In the genomic region with DNA sequence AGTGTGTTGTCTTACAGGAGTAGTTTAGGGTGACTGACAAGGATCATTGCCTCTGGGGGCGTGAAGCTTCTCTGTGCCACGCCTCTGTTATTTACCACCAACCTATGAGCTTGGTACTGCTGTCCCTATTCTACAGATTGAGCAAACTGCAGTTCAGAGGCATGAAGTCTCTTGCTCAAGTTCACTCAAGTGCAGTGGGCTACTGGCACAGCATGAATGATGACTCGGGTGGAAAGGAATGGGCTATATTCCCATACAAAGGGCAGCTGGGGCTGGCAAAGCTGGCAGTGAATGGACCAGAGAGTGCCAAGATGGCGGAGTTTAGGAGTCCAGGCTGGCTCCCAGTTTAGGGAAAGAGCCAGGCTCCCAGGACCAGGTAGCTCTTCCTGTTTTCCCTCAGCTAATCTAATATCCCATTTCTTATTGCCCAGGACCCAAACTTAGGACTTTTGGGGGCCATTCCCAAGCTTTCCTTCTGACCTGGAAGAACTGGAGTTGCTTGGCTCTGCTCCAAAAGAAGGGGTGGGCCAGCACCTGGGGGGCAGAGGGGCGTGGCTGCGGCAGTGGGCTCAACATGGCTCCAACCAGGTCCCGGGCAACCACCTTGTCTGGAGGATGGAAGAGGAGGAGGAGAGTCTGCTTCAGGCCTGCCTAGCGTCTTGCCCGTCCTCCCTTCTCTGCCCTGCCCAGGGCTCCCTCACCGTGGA, we compare ENCODE assay signal across 14 cellular contexts. TPM values are rescaled to one million over a fixed set of nuclear protein-coding genes. Genes with fewer than 3 reads are reported as not detected.
DNase-seq lines count a peak whose midpoint lies in the region; TF ChIP-seq lines count a peak whose summit lies in the region.
"Had no signal": no experiment of that assay in that cellular context is flagged by ENCODE, and none has a peak within 500 bp of the region (broad histone marks: within the 10 kb centered on the region; RNA-seq: fewer than 3 reads in every experiment).

No MANE protein-coding gene starts in this region.

- no peak overlapping the region for H2BK12ac ChIP-seq in trophoblast cell (ENCODE audit: low read length)

- H4K12ac ChIP-seq in trophoblast cell (ENCODE audit: low read depth, low read length), result no peak overlapping the region

- no peak overlapping the region for H3K4ac ChIP-seq in trophoblast cell (ENCODE audit: low read depth, low read length)

- H3K9me3 Mint-ChIP-seq in activated naive CD8-positive, alpha-beta T cell treated with anti-CD3 and anti-CD28 coated beads for 36 hours, result no peaks in the 10 kb centered on the region
- H3K9me3 Mint-ChIP-seq: activated CD8-positive, alpha-beta T cell treated with anti-CD3 and anti-CD28 coated beads for 36 hours; central memory CD8-positive, alpha-beta T cell; stimulated activated naive B cell treated with anti-CD40 and anti-IgM and Interleukin-4, amounts not matched to agents 10 μg/mL and 1 μg/mL and 100 μg/mL, for 72 hours had no signal

- no peak overlapping the region for H3K18ac ChIP-seq in trophoblast cell (ENCODE audit: low read length)

- TF ChIP-seq CTCF in RWPE1 (conservative IDR thresholded peaks at IDR 0.05; ENCODE audit: low read depth), result no peak
- TF ChIP-seq CTCF in fibroblast of lung (conservative IDR thresholded peaks at IDR 0.05 in 1 of 2, IDR thresholded peaks at IDR 0.05 in 1 of 2; ENCODE audit: low read depth in 1 of 2, low read length in 2 of 2), result no peak

- no peaks in the 10 kb centered on the region for H4K20me1 ChIP-seq in fibroblast of lung (ENCODE audit: control insufficient read depth, extremely low read depth, insufficient read depth, low read length)

- H3K4me1 ChIP-seq in fibroblast of lung (ENCODE audit: control insufficient read depth, extremely low read depth, insufficient read depth, low read length) (no peaks in the 10 kb centered on the region), trophoblast cell (ENCODE audit: control insufficient read depth in 1 of 2, insufficient read depth in 2 of 2, low read length in 2 of 2) (peaks cover 3 to 15% of the 10 kb centered on the region in 2 experiments)

- H3K27me3 Mint-ChIP-seq in activated naive CD8-positive, alpha-beta T cell treated with anti-CD3 and anti-CD28 coated beads for 36 hours, result peaks cover 11% of the 10 kb centered on the region
- H3K27me3 Mint-ChIP-seq: central memory CD8-positive, alpha-beta T cell had no signal

- peak overlapping the region; percentile 67 for H3K27ac ChIP-seq in RWPE1
- H3K27ac ChIP-seq in fibroblast of lung (ENCODE audit: insufficient read depth, low read length), result no peak overlapping the region
- H3K27ac ChIP-seq in trophoblast cell (ENCODE audit: low read depth, low read length), result no peak overlapping the region

- TF ChIP-seq POLR2A in erythroblast (IDR thresholded peaks at IDR 0.05; ENCODE audit: low read length), result no peak

- H3K79me1 ChIP-seq in trophoblast cell (ENCODE audit: low read length), result no peaks in the 10 kb centered on the region

- no peak overlapping the region for H2AK5ac ChIP-seq in trophoblast cell (ENCODE audit: low read length)

- H2AFZ ChIP-seq in fibroblast of lung (ENCODE audit: low read length), result no peak overlapping the region
- no peak overlapping the region for H2AFZ ChIP-seq in trophoblast cell (ENCODE audit: insufficient read depth, low read length, poor library complexity)

- CTCF ChIA-PET in RWPE1 (lab: Yijun Ruan, JAX), result interaction anchor here (1.2 kb wide), 1 partner anchor 13 kb away, joined by 5 read pairs; the partner anchor contains the start of gene PLK1

- H2BK5ac ChIP-seq in trophoblast cell (ENCODE audit: low read depth, low read length, poor library complexity), result no peak overlapping the region

- no peak overlapping the region for H2BK120ac ChIP-seq in trophoblast cell (ENCODE audit: insufficient read depth, low read length, poor library complexity)

- H3K9ac ChIP-seq in fibroblast of lung (ENCODE audit: insufficient read depth, low read length) (no peak overlapping the region), trophoblast cell (ENCODE audit: low read length) (no peak overlapping the region)

- H4K8ac ChIP-seq in trophoblast cell (ENCODE audit: low read depth, low read length), result no peak overlapping the region

- H4K91ac ChIP-seq in trophoblast cell (ENCODE audit: low read depth, low read length), result no peak overlapping the region

- no peak overlapping the region for H3K23ac ChIP-seq in trophoblast cell (ENCODE audit: low read length)

- no CpG with 5 or more reads among the region's 10 CpGs for WGBS in trophoblast cell (ENCODE audit: extremely low coverage, insufficient coverage, insufficient read length)

- H3K14ac ChIP-seq in trophoblast cell (ENCODE audit: low read length), result no peak overlapping the region

- H3K4me3 ChIP-seq in fibroblast of lung (replicated peaks in 1 of 4; ENCODE audit: control extremely low read depth in 1 of 4, insufficient read depth in 1 of 4, low read depth in 3 of 4, low read length in 4 of 4) (no peak overlapping the region), trophoblast cell (ENCODE audit: low read depth, low read length) (no peak overlapping the region)

- POLR2A ChIA-PET in RWPE1 (lab: Yijun Ruan, JAX; ENCODE audit: low non-redundant PET), result no interaction called here

- H3K4me2 ChIP-seq in fibroblast of lung (ENCODE audit: extremely low read depth, insufficient read depth, low read length) (no peak overlapping the region), trophoblast cell (ENCODE audit: low read length) (no peak overlapping the region)

- H3K4me3 Mint-ChIP-seq in activated naive CD8-positive, alpha-beta T cell treated with anti-CD3 and anti-CD28 coated beads for 36 hours, result no peak overlapping the region
- H3K4me3 Mint-ChIP-seq: activated CD8-positive, alpha-beta T cell treated with anti-CD3 and anti-CD28 coated beads for 36 hours; central memory CD8-positive, alpha-beta T cell; stimulated activated naive B cell treated with anti-CD40 and anti-IgM and Interleukin-4, amounts not matched to agents 10 μg/mL and 1 μg/mL and 100 μg/mL, for 72 hours had no signal

- H3K4me1 Mint-ChIP-seq in activated naive CD8-positive, alpha-beta T cell treated with anti-CD3 and anti-CD28 coated beads for 36 hours, result peaks cover 2% of the 10 kb centered on the region
- H3K4me1 Mint-ChIP-seq: central memory CD8-positive, alpha-beta T cell had no signal

- H3K36me3 Mint-ChIP-seq in activated naive CD8-positive, alpha-beta T cell treated with anti-CD3 and anti-CD28 coated beads for 36 hours, result peaks cover 30% of the 10 kb centered on the region

- no peak overlapping the region for H3K27ac Mint-ChIP-seq in activated naive CD8-positive, alpha-beta T cell treated with anti-CD3 and anti-CD28 coated beads for 36 hours
- H3K27ac Mint-ChIP-seq: activated CD8-positive, alpha-beta T cell treated with anti-CD3 and anti-CD28 coated beads for 36 hours; stimulated activated naive B cell treated with anti-CD40 and anti-IgM and Interleukin-4, amounts not matched to agents 10 μg/mL and 1 μg/mL and 100 μg/mL, for 72 hours had no signal

- peaks cover 2% of the 10 kb centered on the region for H3K79me2 ChIP-seq in fibroblast of lung (ENCODE audit: control insufficient read depth, insufficient read depth, low read length)
- no peaks in the 10 kb centered on the region for H3K79me2 ChIP-seq in trophoblast cell (ENCODE audit: control insufficient read depth, insufficient read depth, low read length, poor library complexity)

- no peaks in the 10 kb centered on the region for H3K27me3 ChIP-seq in fibroblast of lung (ENCODE audit: control insufficient read depth, insufficient read depth, low read length)
- H3K27me3 ChIP-seq in trophoblast cell (ENCODE audit: insufficient read depth, low read length), result no peaks in the 10 kb centered on the region

- H3K9me3 ChIP-seq in fibroblast of lung (ENCODE audit: control insufficient read depth, insufficient read depth, low read depth, low read length) (no peaks in the 10 kb centered on the region), trophoblast cell (ENCODE audit: insufficient read depth, low read depth, low read length) (no peaks in the 10 kb centered on the region)

- DNase-seq in A172 (ENCODE audit: low spot score) (peak; percentile 60), HCEC 1CT (peak; percentile 17), RWPE1 (ENCODE audit: low spot score) (peak; percentile 23), fibroblast of lung (ENCODE audit: low read depth in 2 of 2) (peak; percentile 13 to 34), germinal center (ENCODE audit: low spot score) (no peak), trophoblast cell (no peak), erythroblast (lab: John Stamatoyannopoulos, UW) (no peak)
- DNase-seq in activated naive CD8-positive, alpha-beta T cell treated with anti-CD3 and anti-CD28 coated beads for 36 hours, result no peak
- DNase-seq: activated CD8-positive, alpha-beta T cell treated with anti-CD3 and anti-CD28 coated beads for 36 hours; activated naive CD4-positive, alpha-beta T cell treated with Interleukin-2 at 50 U/mL for 16 hours; NCI-H2029 treated with DMSO at 0.1 percent for 48 hours; stimulated activated naive B cell treated with anti-CD40 and anti-IgM and Interleukin-4, amounts not matched to agents 10 μg/mL and 1 μg/mL and 100 μg/mL, for 72 hours had no signal

- peaks cover 25% of the 10 kb centered on the region for H3K36me3 ChIP-seq in fibroblast of lung (ENCODE audit: control insufficient read depth, insufficient read depth, low read length)
- peaks cover 55 to 56% of the 10 kb centered on the region in 2 experiments for H3K36me3 ChIP-seq in trophoblast cell (ENCODE audit: control insufficient read depth in 1 of 2, insufficient read depth in 2 of 2, low read length in 2 of 2)

RNA-seq across cellular contexts. Expression of gene PLK1, which starts 12.9 kb away (rescaled TPM):
- total RNA-seq in A172 (2014; rRNA removed; shearing (Covaris generic)), result 56.0 and 62.7 TPM in 2 replicates
- total RNA-seq in fibroblast of lung, result 0.77 and 6.3 TPM in 2 replicates
- 16.2 and 84.4 TPM in 2 replicates for polyA plus RNA-seq in fibroblast of lung
- polyA plus RNA-seq in fibroblast of lung (2012), result 12.8 and 67.6 TPM in 2 replicates
- 22.7 and 151 TPM in 2 replicates for polyA minus RNA-seq in fibroblast of lung (ENCODE audit: low replicate concordance)
- 62.6 and 68.6 TPM in 2 replicates for polyA plus RNA-seq in trophoblast cell (2013)
- total RNA-seq in activated naive CD8-positive, alpha-beta T cell treated with anti-CD3 and anti-CD28 coated beads for 36 hours, result 10 to 100 TPM; 96.5 to 97.8 TPM

RNA-seq across cellular contexts. Expression of gene ERN2, which starts 21.4 kb away (rescaled TPM):
- not detected in 2 replicates for total RNA-seq in A172 (2014; rRNA removed; shearing (Covaris generic))
- under 0.01 and 0.83 TPM in 2 replicates for total RNA-seq in fibroblast of lung
- 0.07 TPM in 1 of 2 replicates, not detected in the other for polyA plus RNA-seq in fibroblast of lung
- not detected in 2 replicates for polyA plus RNA-seq in fibroblast of lung (2012)
- polyA minus RNA-seq in fibroblast of lung (ENCODE audit: low replicate concordance), result not detected in 2 replicates
- polyA plus RNA-seq in trophoblast cell (2013), result 0.08 TPM in 1 of 2 replicates, not detected in the other
- total RNA-seq in activated naive CD8-positive, alpha-beta T cell treated with anti-CD3 and anti-CD28 coated beads for 36 hours, result not detected
- total RNA-seq: activated CD8-positive, alpha-beta T cell treated with anti-CD3 and anti-CD28 coated beads for 36 hours; T-helper 1 cell treated with Interleukin-12 subunit alpha and Interleukin-12 subunit beta and Interleukin-4 antibody, amounts not matched to agents 30 ng/mL and 1 ng/mL, for 36 hours had no signal

RNA-seq across cellular contexts. Expression of gene DCTN5, which starts 50.4 kb away (rescaled TPM):
- total RNA-seq in A172 (2014; rRNA removed; shearing (Covaris generic)), result 51.3 and 82.6 TPM in 2 replicates
- total RNA-seq in fibroblast of lung, result 28.8 and 39.6 TPM in 2 replicates
- polyA plus RNA-seq in fibroblast of lung, result 96.7 and 118 TPM in 2 replicates
- 46.6 and 64.5 TPM in 2 replicates for polyA plus RNA-seq in fibroblast of lung (2012)
- 76.8 and 129 TPM in 2 replicates for polyA minus RNA-seq in fibroblast of lung (ENCODE audit: low replicate concordance)
- 58.4 and 61.3 TPM in 2 replicates for polyA plus RNA-seq in trophoblast cell (2013)
- total RNA-seq in activated naive CD8-positive, alpha-beta T cell treated with anti-CD3 and anti-CD28 coated beads for 36 hours, result 10 to 100 TPM; 81.3 to 88.0 TPM

RNA-seq across cellular contexts. Expression of gene PALB2, which starts 50.5 kb away (rescaled TPM):
- total RNA-seq in A172 (2014; rRNA removed; shearing (Covaris generic)), result 15.0 and 20.1 TPM in 2 replicates
- 8.1 and 9.2 TPM in 2 replicates for total RNA-seq in fibroblast of lung
- polyA plus RNA-seq in fibroblast of lung, result 7.7 and 7.9 TPM in 2 replicates
- 7.5 and 7.7 TPM in 2 replicates for polyA plus RNA-seq in fibroblast of lung (2012)
- polyA minus RNA-seq in fibroblast of lung (ENCODE audit: low replicate concordance), result 3.7 and 8.5 TPM in 2 replicates
- polyA plus RNA-seq in trophoblast cell (2013), result 13.6 and 14.1 TPM in 2 replicates
- total RNA-seq in activated naive CD8-positive, alpha-beta T cell treated with anti-CD3 and anti-CD28 coated beads for 36 hours, result 10 to 100 TPM; 30.9 to 32.4 TPM

Comparison
In these comparisons a context has a peak if more than half of its experiments do, and no peak if none do; other contexts are left out.
1. DNase-seq: peak in A172 (single experiment), HCEC 1CT (single experiment), RWPE1 (single experiment) and fibroblast of lung (2 of 2); none in germinal center (single experiment), trophoblast cell (0 of 2), erythroblast (0 of 2) and activated naive CD8-positive, alpha-beta T cell treated with anti-CD3 and anti-CD28 coated beads for 36 hours (single experiment).